25 cellular contexts compared by ENCODE assay signal in the genomic region with DNA sequence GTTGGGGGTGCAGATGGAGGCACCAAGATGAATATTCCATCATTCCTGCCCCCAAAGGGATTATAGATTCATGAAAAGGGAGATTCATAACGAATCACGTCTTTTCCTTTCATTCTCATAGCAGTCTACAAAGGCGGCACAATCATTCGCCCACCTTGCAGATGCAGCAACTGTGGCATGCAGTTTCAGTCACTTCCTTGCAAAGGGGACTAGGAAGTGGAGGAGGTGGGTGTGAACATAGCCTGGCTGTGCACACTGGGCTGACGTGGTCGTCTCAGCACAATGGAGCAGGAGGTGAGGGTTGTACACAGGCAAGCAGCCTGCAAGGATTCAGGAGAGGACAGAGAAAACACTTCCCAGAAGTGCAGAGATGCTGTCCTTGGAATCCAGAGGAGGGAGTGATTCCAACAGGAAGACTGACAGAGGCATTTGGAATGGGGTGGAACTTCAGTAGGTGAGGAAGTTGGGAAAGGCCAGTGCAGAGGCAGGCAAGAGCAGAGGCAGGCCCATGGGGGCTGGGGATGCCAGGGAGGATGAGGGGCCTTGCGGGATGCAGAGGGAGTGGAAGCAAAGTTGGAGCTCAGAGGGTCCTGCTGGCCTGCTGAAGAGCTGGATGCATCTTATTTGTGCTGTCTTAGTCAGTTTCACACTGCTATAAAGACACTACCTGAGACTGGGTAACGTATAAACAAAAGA. TPM values are rescaled to one million over a fixed set of nuclear protein-coding genes. Genes with fewer than 3 reads are reported as not detected.
DNase-seq lines count a peak whose midpoint lies in the region; ATAC-seq and TF ChIP-seq lines count a peak whose summit lies in the region.
"Had no signal": no experiment of that assay in that cellular context is flagged by ENCODE, and none has a peak within 500 bp of the region (broad histone marks: within the 10 kb centered on the region; RNA-seq: fewer than 3 reads in every experiment).

No MANE protein-coding gene starts in this region.

- DNase-seq in CD1c-positive myeloid dendritic cell (ENCODE audit: extremely low spot score): peak; percentile 28
- peak; percentile 68 for DNase-seq in coronary artery (ENCODE audit: low spot score)
- no peak for DNase-seq in immature natural killer cell
- DNase-seq in mesothelial cell of epicardium (ENCODE audit: low spot score in 2 of 2, unreplicated experiment in 2 of 2): no peak
- no peak for DNase-seq in left colon
- no peak for DNase-seq in left ventricle myocardium superior
- no peak for DNase-seq in activated naive CD4-positive, alpha-beta T cell treated with anti-CD3 and anti-CD28 coated beads for 36 hours
- DNase-seq: ACHN; Caco-2; CD4-positive, alpha-beta memory T cell; DMS 273 treated with DMSO at 0.1 percent for 48 hours; DND-41; GOT3; KG1; NCI-H1092; NCI-H1436; NCI-H187 treated with DMSO at 0.1 percent for 48 hours; NCI-H2107; NCI-H748 treated with DMSO at 0.1 percent for 48 hours; RPMI8226 had no signal

- no peaks in the 10 kb centered on the region for H3K27me3 ChIP-seq in neutrophil
- H3K27me3 ChIP-seq: BLaER1 had no signal

- TF ChIP-seq CTCF in coronary artery (IDR thresholded peaks at IDR 0.05) (no peak), neutrophil (IDR thresholded peaks at IDR 0.05) (no peak), mesothelial cell of epicardium (IDR thresholded peaks at IDR 0.05; ENCODE audit: unreplicated experiment) (no peak)

- H3K4me3 ChIP-seq in coronary artery (no peak overlapping the region), neutrophil (ENCODE audit: low read depth in 1 of 2, low read length in 1 of 2) (no peak overlapping the region)
- H3K4me3 ChIP-seq: BLaER1, PC-9 had no signal

- CTCF ChIA-PET in activated naive CD4-positive, alpha-beta T cell treated with anti-CD3 and anti-CD28 coated beads for 36 hours (lab: Charles Lee): no interaction called here

- H3K4me1 Mint-ChIP-seq in immature natural killer cell: peaks cover 32 to 38% of the 10 kb centered on the region in 2 donors
- no peaks in the 10 kb centered on the region for H3K4me1 Mint-ChIP-seq in mesothelial cell of epicardium
- H3K4me1 Mint-ChIP-seq in activated naive CD4-positive, alpha-beta T cell treated with anti-CD3 and anti-CD28 coated beads for 36 hours (ENCODE audit: low read depth): peaks cover 5% of the 10 kb centered on the region

- H3K27ac ChIP-seq in coronary artery: no peak overlapping the region
- H3K27ac ChIP-seq in neutrophil: peak overlapping the region; percentile 82
- H3K27ac ChIP-seq: 22Rv1, BLaER1, PC-9 had no signal

- H3K27me3 Mint-ChIP-seq in immature natural killer cell (ENCODE audit: low read depth in 3 of 3) (peaks cover 2 to 6% (median 3%) of the 10 kb centered on the region in 3 donors), mesothelial cell of epicardium (ENCODE audit: low read depth) (peaks cover 8% of the 10 kb centered on the region)
- no peaks in the 10 kb centered on the region for H3K27me3 Mint-ChIP-seq in activated naive CD4-positive, alpha-beta T cell treated with anti-CD3 and anti-CD28 coated beads for 36 hours (ENCODE audit: low read depth)
- H3K27me3 Mint-ChIP-seq: CD4-positive, alpha-beta memory T cell had no signal

- no peaks in the 10 kb centered on the region for H3K9me3 ChIP-seq in neutrophil

- H3K27ac Mint-ChIP-seq in immature natural killer cell (peak overlapping the region in 3 of 6 donors; percentile 67 to 76 (median 71)), mesothelial cell of epicardium (no peak overlapping the region)
- H3K27ac Mint-ChIP-seq in activated naive CD4-positive, alpha-beta T cell treated with anti-CD3 and anti-CD28 coated beads for 36 hours: no peak overlapping the region

- no peak for ATAC-seq in left colon
- ATAC-seq in left ventricle myocardium superior: no peak
- ATAC-seq: HCT116 had no signal

- peaks cover 30 to 41% of the 10 kb centered on the region in 2 experiments for H3K4me1 ChIP-seq in neutrophil (ENCODE audit: control insufficient read depth in 1 of 2, insufficient read depth in 1 of 2, low read depth in 1 of 2, low read length in 1 of 2)
- H3K4me1 ChIP-seq: Caco-2 had no signal

- H3K4me3 Mint-ChIP-seq in immature natural killer cell: peak overlapping the region; percentile 18 to 49 (median 24)
- no peak overlapping the region for H3K4me3 Mint-ChIP-seq in mesothelial cell of epicardium
- H3K4me3 Mint-ChIP-seq in activated naive CD4-positive, alpha-beta T cell treated with anti-CD3 and anti-CD28 coated beads for 36 hours: no peak overlapping the region
- H3K4me3 Mint-ChIP-seq: CD4-positive, alpha-beta memory T cell had no signal

- H3K9me3 Mint-ChIP-seq in immature natural killer cell (peaks cover 0 to 26% (median 16%) of the 10 kb centered on the region in 6 donors), mesothelial cell of epicardium (peaks cover 23% of the 10 kb centered on the region)
- H3K9me3 Mint-ChIP-seq in activated naive CD4-positive, alpha-beta T cell treated with anti-CD3 and anti-CD28 coated beads for 36 hours: peaks cover 22% of the 10 kb centered on the region

- intact Hi-C loops in left colon (cut with DNase I, micrococcal nuclease): no loop called here
- intact Hi-C loops in left ventricle myocardium superior (cut with micrococcal nuclease): no loop called here
- intact Hi-C loops in activated naive CD4-positive, alpha-beta T cell treated with anti-CD3 and anti-CD28 coated beads for 36 hours (cut with micrococcal nuclease): no loop called here

- H3K36me3 Mint-ChIP-seq in immature natural killer cell: peaks cover 8 to 15% (median 15%) of the 10 kb centered on the region in 3 donors
- H3K36me3 Mint-ChIP-seq in mesothelial cell of epicardium: no peaks in the 10 kb centered on the region
- H3K36me3 Mint-ChIP-seq in activated naive CD4-positive, alpha-beta T cell treated with anti-CD3 and anti-CD28 coated beads for 36 hours (ENCODE audit: low read depth): peaks cover 2% of the 10 kb centered on the region

- no peaks in the 10 kb centered on the region for H3K36me3 ChIP-seq in neutrophil

RNA-seq across cellular contexts. Expression of a gene that starts 21.9 kb away (rescaled TPM):
- polyA plus RNA-seq in immature natural killer cell: 100 to 1,000 TPM; 214 to 250 (median 236) TPM
- total RNA-seq in mesothelial cell of epicardium: 115 to 126 TPM (median 125 TPM) in 3 replicates
- total RNA-seq in left colon: 100 to 1,000 TPM; 139 to 144 TPM
- 211 TPM for total RNA-seq in left ventricle myocardium superior
- total RNA-seq in activated naive CD4-positive, alpha-beta T cell treated with anti-CD3 and anti-CD28 coated beads for 36 hours: 100 to 1,000 TPM; 280 to 294 TPM

Comparison
In these comparisons a context has a peak if more than half of its experiments do, and no peak if none do; other contexts are left out.
1. DNase-seq: peak in CD1c-positive myeloid dendritic cell (single experiment) and coronary artery (single experiment); none in immature natural killer cell (0 of 3), mesothelial cell of epicardium (0 of 2), left colon (0 of 2), left ventricle myocardium superior (single experiment) and activated naive CD4-positive, alpha-beta T cell treated with anti-CD3 and anti-CD28 coated beads for 36 hours (single experiment).
2. H3K4me3 Mint-ChIP-seq: peak in immature natural killer cell (5 of 5); none in mesothelial cell of epicardium (single experiment) and activated naive CD4-positive, alpha-beta T cell treated with anti-CD3 and anti-CD28 coated beads for 36 hours (single experiment).